21 cellular contexts compared by ENCODE assay signal in the genomic region with DNA sequence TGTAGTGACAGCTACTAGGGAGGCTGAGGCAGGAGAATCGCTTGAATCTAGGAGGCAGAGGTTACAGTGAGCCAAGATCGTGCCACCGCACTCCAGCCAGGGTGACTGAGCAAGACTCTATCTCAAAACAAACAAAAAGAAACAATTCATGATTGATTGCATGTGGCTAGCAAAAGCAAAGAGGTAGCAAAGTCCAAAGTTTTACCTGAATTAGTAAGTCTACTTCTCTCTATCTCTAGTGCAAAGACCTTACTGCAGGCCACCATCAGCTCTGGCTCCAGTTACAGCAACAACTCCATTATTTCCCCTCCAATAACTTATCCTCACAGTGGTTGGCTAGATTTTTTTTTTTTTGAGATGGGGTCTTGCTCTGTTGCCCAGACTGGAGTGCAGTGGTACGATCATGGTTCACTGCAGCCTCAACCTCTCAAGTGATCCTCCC.
"Had no signal": no experiment of that assay in that cellular context is flagged by ENCODE, and none has a peak within 500 bp of the region (broad histone marks: within the 10 kb centered on the region; RNA-seq: fewer than 3 reads in every experiment).

No MANE protein-coding gene starts in this region.

- H3K27me3 ChIP-seq: brain microvascular endothelial cell, ovary, tibial nerve, vagina had no signal

- H3K27ac ChIP-seq: brain microvascular endothelial cell, left ventricle myocardium inferior, ovary, tibial nerve, vagina had no signal

- H3K4me1 ChIP-seq: left ventricle myocardium inferior, tibial nerve, vagina had no signal

- H3K4me3 ChIP-seq: left ventricle myocardium inferior, ovary, tibial nerve, vagina had no signal

- FAIRE-seq: frontal cortex, kidney had no signal

- H3K9me3 ChIP-seq: left ventricle myocardium inferior, ovary, tibial nerve, vagina had no signal

- H3K36me3 ChIP-seq: brain microvascular endothelial cell, left ventricle myocardium inferior, ovary, tibial nerve, vagina had no signal

- DNase-seq: activated CD4-positive, alpha-beta T cell treated with anti-CD3 and anti-CD28 coated beads, Interleukin-2, amount 50 U/mL, for 1 hour; activated CD8-positive, alpha-beta memory T cell treated with anti-CD3 and anti-CD28 coated beads, Interleukin-2, amount 50 U/mL, for 4 hours; activated naive CD4-positive, alpha-beta T cell treated with anti-CD3 and anti-CD28 coated beads for 36 hours; activated T-cell treated with anti-CD3 and anti-CD28 coated beads, Interleukin-2, amount 50 U/mL, for 4 hours; brain microvascular endothelial cell; central memory CD4-positive, alpha-beta T cell; cortex of kidney; effector CD4-positive, alpha-beta T cell; kidney; left ventricle myocardium inferior; naive thymus-derived CD8-positive, alpha-beta T cell; ovary; stimulated activated CD4-positive, alpha-beta T cell treated with anti-CD3 and anti-CD28 coated beads, Interleukin-12 subunit alpha, Interleukin-12 subunit beta, amount 100 ng/mL, for 4 hours; stimulated activated CD4-positive, alpha-beta T cell treated with anti-CD3 and anti-CD28 coated beads, Interleukin-1b, Interleukin-23, amount 100 ng/mL, for 48 hours; stimulated activated CD8-positive, alpha-beta memory T cell treated with anti-CD3 and anti-CD28 coated beads, Interleukin-4, amount 100 ng/mL, for 48 hours; stimulated activated naive CD4-positive, alpha-beta T cell; T-cell had no signal

- ATAC-seq: activated CD4-positive, CD25-positive, alpha-beta regulatory T cell treated with anti-CD3 and anti-CD28 coated beads, Interleukin-2, amount 50 U/mL, for 24 hours; activated T-cell treated with anti-CD3 and anti-CD28 coated beads, Interleukin-2, amount 50 U/mL, for 4 hours; naive thymus-derived CD8-positive, alpha-beta T cell; T-cell had no signal
